ENCODE assay signal across 22 cellular contexts in genomic region chr15:60914360-60914759, GRCh38.
"Had no signal": no experiment of that assay in that cellular context is flagged by ENCODE, and none has a peak within 500 bp of the region (broad histone marks: within the 10 kb centered on the region; RNA-seq: fewer than 3 reads in every experiment).

No MANE protein-coding gene starts in this region.

- H3K4me3 ChIP-seq: esophagus squamous epithelium, left lung, spleen, tibial artery had no signal

- H3K27ac ChIP-seq: left lung, spleen, tibial artery had no signal

- H3K36me3 ChIP-seq: esophagus squamous epithelium, left lung, spleen, tibial artery had no signal

- H3K9me3 ChIP-seq: esophagus squamous epithelium, left lung, spleen, tibial artery had no signal

- H3K27me3 ChIP-seq: esophagus squamous epithelium, left lung, spleen, tibial artery had no signal

- DNase-seq: activated CD4-positive, alpha-beta T cell treated with anti-CD3 and anti-CD28 coated beads for 36 hours; activated CD4-positive, alpha-beta T cell treated with anti-CD3 and anti-CD28 coated beads, Interleukin-2, amount 50 U/mL, for 4 hours; activated CD8-positive, alpha-beta memory T cell treated with anti-CD3 and anti-CD28 coated beads for 24 hours; activated CD8-positive, alpha-beta memory T cell treated with anti-CD3 and anti-CD28 coated beads, Interleukin-2, amount 50 U/mL, for 4 hours; activated naive CD4-positive, alpha-beta T cell treated with Interleukin-2 at 50 U/mL for 16 hours; activated naive CD8-positive, alpha-beta T cell treated with anti-CD3 and anti-CD28 coated beads for 36 hours; activated T-cell treated with anti-CD3 and anti-CD28 coated beads, Interleukin-2, amount 50 U/mL, for 24 hours; amniotic stem cell; central memory CD4-positive, alpha-beta T cell; effector memory CD4-positive, alpha-beta T cell; esophagus squamous epithelium; foreskin fibroblast; kidney; left lung; naive thymus-derived CD4-positive, alpha-beta T cell; spleen; stimulated activated CD4-positive, alpha-beta T cell treated with anti-CD3 and anti-CD28 coated beads, Interleukin-4, amount 100 ng/mL, for 24 hours; stimulated activated naive CD8-positive, alpha-beta T cell treated with anti-CD3 and anti-CD28 coated beads, Interleukin-15, Interleukin-2, amounts not matched to agents 100 U/mL and 50 U/mL, for 24 hours; tibial artery had no signal

- ATAC-seq: activated CD4-positive, alpha-beta T cell treated with anti-CD3 and anti-CD28 coated beads for 36 hours; left lung; naive thymus-derived CD4-positive, alpha-beta T cell; SK-N-SH treated with all-trans-retinoic acid at 6 μM for 48 hours; stimulated activated naive CD8-positive, alpha-beta T cell treated with anti-CD3 and anti-CD28 coated beads, Interleukin-15, Interleukin-2, amounts not matched to agents 100 U/mL and 50 U/mL, for 24 hours; WTC11 had no signal

- FAIRE-seq: colon, kidney had no signal
